In genomic region chr16:29899516-29900101, GRCh38 we compare ENCODE assay signal across 1 cellular context.
TF ChIP-seq lines count a peak whose summit lies in the region.

SEZ6L2 (minus strand) TSS chr16:29899550; CDS start chr16:29899019, 531 bp downstream.

TF ChIP-seq in HepG2, 621 proteins besides CTCF, POLR2A, EP300 and RAD21 (continued from another document and continues in another):
- TF ChIP-seq MYPOP (CRISPR knock-in tag; IDR thresholded peaks at IDR 0.05): no peak
- TF ChIP-seq, protein P1, sequence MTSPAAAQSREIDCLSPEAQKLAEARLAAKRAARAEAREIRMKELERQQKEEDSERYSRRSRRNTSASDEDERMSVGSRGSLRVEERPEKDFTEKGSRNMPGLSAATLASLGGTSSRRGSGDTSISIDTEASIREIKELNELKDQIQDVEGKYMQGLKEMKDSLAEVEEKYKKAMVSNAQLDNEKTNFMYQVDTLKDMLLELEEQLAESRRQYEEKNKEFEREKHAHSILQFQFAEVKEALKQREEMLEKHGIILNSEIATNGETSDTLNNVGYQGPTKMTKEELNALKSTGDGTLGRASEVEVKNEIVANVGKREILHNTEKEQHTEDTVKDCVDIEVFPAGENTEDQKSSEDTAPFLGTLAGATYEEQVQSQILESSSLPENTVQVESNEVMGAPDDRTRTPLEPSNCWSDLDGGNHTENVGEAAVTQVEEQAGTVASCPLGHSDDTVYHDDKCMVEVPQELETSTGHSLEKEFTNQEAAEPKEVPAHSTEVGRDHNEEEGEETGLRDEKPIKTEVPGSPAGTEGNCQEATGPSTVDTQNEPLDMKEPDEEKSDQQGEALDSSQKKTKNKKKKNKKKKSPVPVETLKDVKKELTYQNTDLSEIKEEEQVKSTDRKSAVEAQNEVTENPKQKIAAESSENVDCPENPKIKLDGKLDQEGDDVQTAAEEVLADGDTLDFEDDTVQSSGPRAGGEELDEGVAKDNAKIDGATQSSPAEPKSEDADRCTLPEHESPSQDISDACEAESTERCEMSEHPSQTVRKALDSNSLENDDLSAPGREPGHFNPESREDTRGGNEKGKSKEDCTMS (CRISPR knock-in tag; conservative IDR thresholded peaks at IDR 0.05): 0 out of 2 replicates have a peak, but pooled peaks have one; percentile 82
- peak; percentile 30; the same call in 1 of the 2 replicates for TF ChIP-seq STAG1 (CRISPR knock-in tag; IDR thresholded peaks at IDR 0.05)
- peak; percentile 88 for TF ChIP-seq ZNF781 (CRISPR knock-in tag; IDR thresholded peaks at IDR 0.05; ENCODE audit: borderline replicate concordance, not compliant biosample characterization)
- TF ChIP-seq ZNF275 (CRISPR knock-in tag; IDR thresholded peaks at IDR 0.05; ENCODE audit: borderline replicate concordance): peak; percentile 92
- TF ChIP-seq, protein P2, sequence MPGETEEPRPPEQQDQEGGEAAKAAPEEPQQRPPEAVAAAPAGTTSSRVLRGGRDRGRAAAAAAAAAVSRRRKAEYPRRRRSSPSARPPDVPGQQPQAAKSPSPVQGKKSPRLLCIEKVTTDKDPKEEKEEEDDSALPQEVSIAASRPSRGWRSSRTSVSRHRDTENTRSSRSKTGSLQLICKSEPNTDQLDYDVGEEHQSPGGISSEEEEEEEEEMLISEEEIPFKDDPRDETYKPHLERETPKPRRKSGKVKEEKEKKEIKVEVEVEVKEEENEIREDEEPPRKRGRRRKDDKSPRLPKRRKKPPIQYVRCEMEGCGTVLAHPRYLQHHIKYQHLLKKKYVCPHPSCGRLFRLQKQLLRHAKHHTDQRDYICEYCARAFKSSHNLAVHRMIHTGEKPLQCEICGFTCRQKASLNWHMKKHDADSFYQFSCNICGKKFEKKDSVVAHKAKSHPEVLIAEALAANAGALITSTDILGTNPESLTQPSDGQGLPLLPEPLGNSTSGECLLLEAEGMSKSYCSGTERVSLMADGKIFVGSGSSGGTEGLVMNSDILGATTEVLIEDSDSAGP (CRISPR knock-in tag; IDR thresholded peaks at IDR 0.05; ENCODE audit: borderline replicate concordance): peak; percentile 50; the same call in 1 of the 2 replicates
- no peak for TF ChIP-seq ZBTB46 (CRISPR knock-in tag; IDR thresholded peaks at IDR 0.05; ENCODE audit: borderline replicate concordance)
- TF ChIP-seq ZMYM4 (CRISPR knock-in tag; IDR thresholded peaks at IDR 0.05): no peak; the same call in 1 of the 2 replicates
- TF ChIP-seq, protein P3, sequence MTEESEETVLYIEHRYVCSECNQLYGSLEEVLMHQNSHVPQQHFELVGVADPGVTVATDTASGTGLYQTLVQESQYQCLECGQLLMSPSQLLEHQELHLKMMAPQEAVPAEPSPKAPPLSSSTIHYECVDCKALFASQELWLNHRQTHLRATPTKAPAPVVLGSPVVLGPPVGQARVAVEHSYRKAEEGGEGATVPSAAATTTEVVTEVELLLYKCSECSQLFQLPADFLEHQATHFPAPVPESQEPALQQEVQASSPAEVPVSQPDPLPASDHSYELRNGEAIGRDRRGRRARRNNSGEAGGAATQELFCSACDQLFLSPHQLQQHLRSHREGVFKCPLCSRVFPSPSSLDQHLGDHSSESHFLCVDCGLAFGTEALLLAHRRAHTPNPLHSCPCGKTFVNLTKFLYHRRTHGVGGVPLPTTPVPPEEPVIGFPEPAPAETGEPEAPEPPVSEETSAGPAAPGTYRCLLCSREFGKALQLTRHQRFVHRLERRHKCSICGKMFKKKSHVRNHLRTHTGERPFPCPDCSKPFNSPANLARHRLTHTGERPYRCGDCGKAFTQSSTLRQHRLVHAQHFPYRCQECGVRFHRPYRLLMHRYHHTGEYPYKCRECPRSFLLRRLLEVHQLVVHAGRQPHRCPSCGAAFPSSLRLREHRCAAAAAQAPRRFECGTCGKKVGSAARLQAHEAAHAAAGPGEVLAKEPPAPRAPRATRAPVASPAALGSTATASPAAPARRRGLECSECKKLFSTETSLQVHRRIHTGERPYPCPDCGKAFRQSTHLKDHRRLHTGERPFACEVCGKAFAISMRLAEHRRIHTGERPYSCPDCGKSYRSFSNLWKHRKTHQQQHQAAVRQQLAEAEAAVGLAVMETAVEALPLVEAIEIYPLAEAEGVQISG (CRISPR knock-in tag; IDR thresholded peaks at IDR 0.05): peak; percentile 83
- TF ChIP-seq, protein P4, sequence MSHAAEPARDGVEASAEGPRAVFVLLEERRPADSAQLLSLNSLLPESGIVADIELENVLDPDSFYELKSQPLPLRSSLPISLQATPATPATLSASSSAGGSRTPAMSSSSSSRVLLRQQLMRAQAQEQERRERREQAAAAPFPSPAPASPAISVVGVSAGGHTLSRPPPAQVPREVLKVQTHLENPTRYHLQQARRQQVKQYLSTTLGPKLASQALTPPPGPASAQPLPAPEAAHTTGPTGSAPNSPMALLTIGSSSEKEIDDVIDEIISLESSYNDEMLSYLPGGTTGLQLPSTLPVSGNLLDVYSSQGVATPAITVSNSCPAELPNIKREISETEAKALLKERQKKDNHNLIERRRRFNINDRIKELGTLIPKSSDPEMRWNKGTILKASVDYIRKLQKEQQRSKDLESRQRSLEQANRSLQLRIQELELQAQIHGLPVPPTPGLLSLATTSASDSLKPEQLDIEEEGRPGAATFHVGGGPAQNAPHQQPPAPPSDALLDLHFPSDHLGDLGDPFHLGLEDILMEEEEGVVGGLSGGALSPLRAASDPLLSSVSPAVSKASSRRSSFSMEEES (CRISPR knock-in tag; IDR thresholded peaks at IDR 0.05): peak; percentile 53; the same call in 1 of the 2 replicates
- TF ChIP-seq, protein P5, sequence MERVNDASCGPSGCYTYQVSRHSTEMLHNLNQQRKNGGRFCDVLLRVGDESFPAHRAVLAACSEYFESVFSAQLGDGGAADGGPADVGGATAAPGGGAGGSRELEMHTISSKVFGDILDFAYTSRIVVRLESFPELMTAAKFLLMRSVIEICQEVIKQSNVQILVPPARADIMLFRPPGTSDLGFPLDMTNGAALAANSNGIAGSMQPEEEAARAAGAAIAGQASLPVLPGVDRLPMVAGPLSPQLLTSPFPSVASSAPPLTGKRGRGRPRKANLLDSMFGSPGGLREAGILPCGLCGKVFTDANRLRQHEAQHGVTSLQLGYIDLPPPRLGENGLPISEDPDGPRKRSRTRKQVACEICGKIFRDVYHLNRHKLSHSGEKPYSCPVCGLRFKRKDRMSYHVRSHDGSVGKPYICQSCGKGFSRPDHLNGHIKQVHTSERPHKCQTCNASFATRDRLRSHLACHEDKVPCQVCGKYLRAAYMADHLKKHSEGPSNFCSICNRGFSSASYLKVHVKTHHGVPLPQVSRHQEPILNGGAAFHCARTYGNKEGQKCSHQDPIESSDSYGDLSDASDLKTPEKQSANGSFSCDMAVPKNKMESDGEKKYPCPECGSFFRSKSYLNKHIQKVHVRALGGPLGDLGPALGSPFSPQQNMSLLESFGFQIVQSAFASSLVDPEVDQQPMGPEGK (CRISPR knock-in tag; IDR thresholded peaks at IDR 0.05): peak; percentile 62; the same call in 1 of the 2 replicates
- no peak for TF ChIP-seq U2AF1 (optimal IDR thresholded peaks at IDR 0.05; ENCODE audit: low read depth, low read length)
- TF ChIP-seq ZNF768 (CRISPR knock-in tag; IDR thresholded peaks at IDR 0.05): no peak; the same call in 1 of the 2 replicates
- no peak; the same call in 1 of the 2 replicates for TF ChIP-seq ZNF143 (CRISPR knock-in tag; IDR thresholded peaks at IDR 0.05)
- TF ChIP-seq NR2F1 (CRISPR knock-in tag; IDR thresholded peaks at IDR 0.05): peak in 1 of 2 experiments; percentile 34; a peak in 1 of 4 replicates
- peak; percentile 63; the same call in 1 of the 2 replicates for TF ChIP-seq NCOA2 (CRISPR knock-in tag; IDR thresholded peaks at IDR 0.05)
- TF ChIP-seq ZNF121 (CRISPR knock-in tag; IDR thresholded peaks at IDR 0.05): peak; percentile 77; the same call in 1 of the 2 replicates
- no peak; the same call in 1 of the 2 replicates for TF ChIP-seq ZNF589 (CRISPR knock-in tag; conservative IDR thresholded peaks at IDR 0.05)
- TF ChIP-seq, protein P6, sequence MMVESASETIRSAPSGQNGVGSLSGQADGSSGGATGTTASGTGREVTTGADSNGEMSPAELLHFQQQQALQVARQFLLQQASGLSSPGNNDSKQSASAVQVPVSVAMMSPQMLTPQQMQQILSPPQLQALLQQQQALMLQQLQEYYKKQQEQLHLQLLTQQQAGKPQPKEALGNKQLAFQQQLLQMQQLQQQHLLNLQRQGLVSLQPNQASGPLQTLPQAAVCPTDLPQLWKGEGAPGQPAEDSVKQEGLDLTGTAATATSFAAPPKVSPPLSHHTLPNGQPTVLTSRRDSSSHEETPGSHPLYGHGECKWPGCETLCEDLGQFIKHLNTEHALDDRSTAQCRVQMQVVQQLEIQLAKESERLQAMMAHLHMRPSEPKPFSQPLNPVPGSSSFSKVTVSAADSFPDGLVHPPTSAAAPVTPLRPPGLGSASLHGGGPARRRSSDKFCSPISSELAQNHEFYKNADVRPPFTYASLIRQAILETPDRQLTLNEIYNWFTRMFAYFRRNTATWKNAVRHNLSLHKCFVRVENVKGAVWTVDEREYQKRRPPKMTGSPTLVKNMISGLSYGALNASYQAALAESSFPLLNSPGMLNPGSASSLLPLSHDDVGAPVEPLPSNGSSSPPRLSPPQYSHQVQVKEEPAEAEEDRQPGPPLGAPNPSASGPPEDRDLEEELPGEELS (CRISPR knock-in tag; IDR thresholded peaks at IDR 0.05): peak; percentile 50; the same call in 1 of the 2 replicates
- no peak for TF ChIP-seq TBL1XR1 (IDR thresholded peaks at IDR 0.05; ENCODE audit: borderline replicate concordance, low read length, partially characterized antibody)
- no peak for TF ChIP-seq ZNF33A (CRISPR knock-in tag; IDR thresholded peaks at IDR 0.05; ENCODE audit: borderline replicate concordance)
- TF ChIP-seq ZNF253 (CRISPR knock-in tag; IDR thresholded peaks at IDR 0.05; ENCODE audit: borderline replicate concordance): no peak
- TF ChIP-seq ZBTB3 (CRISPR knock-in tag; IDR thresholded peaks at IDR 0.05; ENCODE audit: borderline replicate concordance, low read depth): no peak; the same call in 1 of the 2 replicates
- TF ChIP-seq, protein P7, sequence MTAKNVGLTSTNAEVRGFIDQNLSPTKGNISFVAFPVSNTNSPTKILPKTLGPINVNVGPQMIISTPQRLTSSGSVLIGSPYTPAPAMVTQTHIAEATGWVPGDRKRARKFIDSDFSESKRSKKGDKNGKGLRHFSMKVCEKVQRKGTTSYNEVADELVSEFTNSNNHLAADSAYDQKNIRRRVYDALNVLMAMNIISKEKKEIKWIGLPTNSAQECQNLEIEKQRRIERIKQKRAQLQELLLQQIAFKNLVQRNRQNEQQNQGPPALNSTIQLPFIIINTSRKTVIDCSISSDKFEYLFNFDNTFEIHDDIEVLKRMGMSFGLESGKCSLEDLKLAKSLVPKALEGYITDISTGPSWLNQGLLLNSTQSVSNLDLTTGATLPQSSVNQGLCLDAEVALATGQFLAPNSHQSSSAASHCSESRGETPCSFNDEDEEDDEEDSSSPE (CRISPR knock-in tag; IDR thresholded peaks at IDR 0.05): peak; percentile 47; the same call in 1 of the 2 replicates
- peak; percentile 57; the same call in 1 of the 2 replicates for TF ChIP-seq FOSL1 (CRISPR knock-in tag; IDR thresholded peaks at IDR 0.05; ENCODE audit: borderline replicate concordance)
- TF ChIP-seq, protein P8, sequence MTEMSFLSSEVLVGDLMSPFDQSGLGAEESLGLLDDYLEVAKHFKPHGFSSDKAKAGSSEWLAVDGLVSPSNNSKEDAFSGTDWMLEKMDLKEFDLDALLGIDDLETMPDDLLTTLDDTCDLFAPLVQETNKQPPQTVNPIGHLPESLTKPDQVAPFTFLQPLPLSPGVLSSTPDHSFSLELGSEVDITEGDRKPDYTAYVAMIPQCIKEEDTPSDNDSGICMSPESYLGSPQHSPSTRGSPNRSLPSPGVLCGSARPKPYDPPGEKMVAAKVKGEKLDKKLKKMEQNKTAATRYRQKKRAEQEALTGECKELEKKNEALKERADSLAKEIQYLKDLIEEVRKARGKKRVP (CRISPR knock-in tag; IDR thresholded peaks at IDR 0.05): peak in 1 of 2 experiments; percentile 59; a peak in 1 of 4 replicates
- no peak for TF ChIP-seq MZF1 (CRISPR knock-in tag; IDR thresholded peaks at IDR 0.05; ENCODE audit: borderline replicate concordance)
- TF ChIP-seq PHF5A (CRISPR knock-in tag; IDR thresholded peaks at IDR 0.05; ENCODE audit: low read depth, unreplicated experiment): no peak
- TF ChIP-seq REXO4 (CRISPR knock-in tag; IDR thresholded peaks at IDR 0.05; ENCODE audit: borderline replicate concordance): no peak
- TF ChIP-seq NFKB2 (CRISPR knock-in tag; IDR thresholded peaks at IDR 0.05; ENCODE audit: borderline replicate concordance): peak; percentile 99
- TF ChIP-seq ZNF775 (CRISPR knock-in tag; IDR thresholded peaks at IDR 0.05; ENCODE audit: borderline replicate concordance): no peak
- no peak for TF ChIP-seq CHD2 (IDR thresholded peaks at IDR 0.05; ENCODE audit: low read depth, low read length)
- peak; percentile 77 for TF ChIP-seq HOXA3 (CRISPR knock-in tag; IDR thresholded peaks at IDR 0.05)
- TF ChIP-seq, protein P9, sequence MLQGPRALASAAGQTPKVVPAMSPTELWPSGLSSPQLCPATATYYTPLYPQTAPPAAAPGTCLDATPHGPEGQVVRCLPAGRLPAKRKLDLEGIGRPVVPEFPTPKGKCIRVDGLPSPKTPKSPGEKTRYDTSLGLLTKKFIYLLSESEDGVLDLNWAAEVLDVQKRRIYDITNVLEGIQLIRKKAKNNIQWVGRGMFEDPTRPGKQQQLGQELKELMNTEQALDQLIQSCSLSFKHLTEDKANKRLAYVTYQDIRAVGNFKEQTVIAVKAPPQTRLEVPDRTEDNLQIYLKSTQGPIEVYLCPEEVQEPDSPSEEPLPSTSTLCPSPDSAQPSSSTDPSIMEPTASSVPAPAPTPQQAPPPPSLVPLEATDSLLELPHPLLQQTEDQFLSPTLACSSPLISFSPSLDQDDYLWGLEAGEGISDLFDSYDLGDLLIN (CRISPR knock-in tag; IDR thresholded peaks at IDR 0.05; ENCODE audit: borderline replicate concordance): no peak
- no peak for TF ChIP-seq ZNF138 (CRISPR knock-in tag; IDR thresholded peaks at IDR 0.05; ENCODE audit: low read depth)
